9 cellular contexts compared by ENCODE assay signal in the genomic region with DNA sequence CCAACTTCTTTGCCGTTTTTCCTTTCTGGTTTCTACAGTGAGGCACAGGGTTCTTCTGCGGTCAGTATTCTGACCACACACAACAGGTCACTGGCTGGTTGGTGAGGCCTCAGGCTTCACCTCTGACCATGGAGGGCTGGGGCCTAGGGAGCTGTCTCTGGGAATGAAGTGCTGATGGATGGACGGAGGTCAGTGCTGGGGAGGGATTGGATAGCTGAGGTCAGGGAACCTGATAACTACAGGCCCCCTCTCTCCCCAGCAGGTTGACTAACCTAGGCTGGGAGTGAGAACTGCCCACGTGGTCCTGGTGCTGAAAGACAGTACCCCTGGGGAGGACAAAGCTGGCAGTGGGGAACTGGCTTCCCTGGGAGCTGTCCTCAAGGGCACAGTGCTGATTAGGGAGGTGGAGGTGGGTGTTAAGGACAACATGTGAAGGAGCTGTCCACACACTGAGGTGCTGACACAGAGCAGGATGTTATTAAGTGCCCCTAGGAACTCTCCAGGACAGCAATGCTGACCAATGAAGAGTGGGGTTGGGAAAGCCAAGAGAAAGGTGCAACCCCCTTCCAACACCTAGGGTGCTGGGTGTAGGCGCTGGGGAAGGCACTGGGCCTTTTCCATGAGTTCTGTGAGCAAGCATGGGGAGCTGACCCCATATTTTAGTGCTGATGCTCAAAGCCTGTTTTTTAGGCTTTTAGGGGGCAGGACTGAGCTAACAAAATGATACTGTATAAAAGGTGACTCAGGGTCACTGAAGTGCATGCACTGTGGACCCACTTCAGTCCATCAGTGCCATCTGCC. TPM values are rescaled to one million over a fixed set of nuclear protein-coding genes. Genes with fewer than 3 reads are reported as not detected.
A peak's percentile ranks its signal among the peaks of the same experiment; 100 is the strongest.
DNase-seq lines count a peak whose midpoint lies in the region; ATAC-seq and TF ChIP-seq lines count a peak whose summit lies in the region.
"Had no signal": no experiment of that assay in that cellular context is flagged by ENCODE, and none has a peak within 500 bp of the region (broad histone marks: within the 10 kb centered on the region; RNA-seq: fewer than 3 reads in every experiment).

No MANE protein-coding gene starts in this region.

- no peaks in the 10 kb centered on the region for H3K9me3 ChIP-seq in gastrocnemius medialis
- no peaks in the 10 kb centered on the region for H3K9me3 ChIP-seq in tibial nerve
- H3K9me3 ChIP-seq: neutrophil had no signal

- in situ Hi-C loops in gastrocnemius medialis (cut with MboI; ENCODE audit: low sequenced_read_pairs in 4 of 4): no loop called here

- H3K4me3 Mint-ChIP-seq in activated CD8-positive, alpha-beta T cell treated with anti-CD3 and anti-CD28 coated beads, Interleukin-2, amount 10 ng/mL, durations not matched to agents 7 days and 5 days: no peak overlapping the region

- no peak for TF ChIP-seq EP300 in tibial nerve (IDR thresholded peaks at IDR 0.05)

- no peaks in the 10 kb centered on the region for H3K36me3 Mint-ChIP-seq in activated CD8-positive, alpha-beta T cell treated with anti-CD3 and anti-CD28 coated beads, Interleukin-2, amount 10 ng/mL, durations not matched to agents 7 days and 5 days (ENCODE audit: low read depth)

- DNase-seq in GDM1 (lab: John Stamatoyannopoulos, UW) (peak; percentile 74), LHCN-M2 (ENCODE audit: low read depth) (peak; percentile 80), fibroblast of the conjunctiva (ENCODE audit: low read depth) (peak; percentile 4), gastrocnemius medialis (peak in 1 of 2 donors; percentile 67), NCI-H748 (lab: John Stamatoyannopoulos, UW; ENCODE audit: unreplicated experiment) (no peak), tibial nerve (ENCODE audit: low spot score in 2 of 2) (no peak)
- DNase-seq in activated CD8-positive, alpha-beta T cell treated with anti-CD3 and anti-CD28 coated beads, Interleukin-2, amount 10 ng/mL, durations not matched to agents 7 days and 5 days: peak; percentile 83

- TF ChIP-seq CTCF in gastrocnemius medialis (IDR thresholded peaks at IDR 0.05 in 4 of 5, conservative IDR thresholded peaks at IDR 0.05 in 1 of 5) (no peak), tibial nerve (IDR thresholded peaks at IDR 0.05) (no peak)

- no peak overlapping the region for H3K27ac Mint-ChIP-seq in activated CD8-positive, alpha-beta T cell treated with anti-CD3 and anti-CD28 coated beads, Interleukin-2, amount 10 ng/mL, durations not matched to agents 7 days and 5 days

- H3K4me1 Mint-ChIP-seq in activated CD8-positive, alpha-beta T cell treated with anti-CD3 and anti-CD28 coated beads, Interleukin-2, amount 10 ng/mL, durations not matched to agents 7 days and 5 days (ENCODE audit: low read depth): no peaks in the 10 kb centered on the region

- WGBS in tibial nerve, 2 donors: 31 to 43% methylated on average over 5 of the region's 5 CpGs

- peaks cover 5% of the 10 kb centered on the region for H3K27me3 Mint-ChIP-seq in activated CD8-positive, alpha-beta T cell treated with anti-CD3 and anti-CD28 coated beads, Interleukin-2, amount 10 ng/mL, durations not matched to agents 7 days and 5 days (ENCODE audit: low read depth)

- POLR2A ChIA-PET in activated CD8-positive, alpha-beta T cell treated with anti-CD3 and anti-CD28 coated beads, Interleukin-2, amount 10 ng/mL, durations not matched to agents 7 days and 5 days (lab: Charles Lee): no interaction called here

- intact Hi-C loops in gastrocnemius medialis (cut with DNase I; ENCODE audit: low total_unique reads): no loop called here

- CTCF ChIA-PET in activated CD8-positive, alpha-beta T cell treated with anti-CD3 and anti-CD28 coated beads, Interleukin-2, amount 10 ng/mL, durations not matched to agents 7 days and 5 days (lab: Charles Lee): interaction anchor here (0.6 kb wide), 1 partner anchor 278 kb away, joined by 3 read pairs; no protein-coding TSS in a partner anchor

- no peaks in the 10 kb centered on the region for H3K9me3 Mint-ChIP-seq in activated CD8-positive, alpha-beta T cell treated with anti-CD3 and anti-CD28 coated beads, Interleukin-2, amount 10 ng/mL, durations not matched to agents 7 days and 5 days (ENCODE audit: insufficient read depth)

- H3K27ac ChIP-seq in gastrocnemius medialis: no peak overlapping the region
- H3K27ac ChIP-seq in tibial nerve: no peak overlapping the region
- H3K27ac ChIP-seq: neutrophil had no signal

- H3K27me3 ChIP-seq in gastrocnemius medialis (no peaks in the 10 kb centered on the region), tibial nerve (no peaks in the 10 kb centered on the region)

- H3K36me3 ChIP-seq in gastrocnemius medialis (no peaks in the 10 kb centered on the region), tibial nerve (no peaks in the 10 kb centered on the region)
- H3K36me3 ChIP-seq: neutrophil had no signal

- H3K4me1 ChIP-seq in gastrocnemius medialis (peaks cover 23 to 33% of the 10 kb centered on the region in 2 donors), tibial nerve (no peaks in the 10 kb centered on the region)

- TF ChIP-seq POLR2A in gastrocnemius medialis (IDR thresholded peaks at IDR 0.05): no peak
- no peak for TF ChIP-seq POLR2A in tibial nerve (IDR thresholded peaks at IDR 0.05)

- H3K4me3 ChIP-seq in gastrocnemius medialis: no peak overlapping the region
- H3K4me3 ChIP-seq in tibial nerve: no peak overlapping the region

- peak; percentile 94 for ATAC-seq in activated CD8-positive, alpha-beta T cell treated with anti-CD3 and anti-CD28 coated beads, Interleukin-2, amount 10 ng/mL, durations not matched to agents 7 days and 5 days
- ATAC-seq in gastrocnemius medialis (peak; percentile 67), GM18498 (IDR thresholded peaks at IDR 0.05; ENCODE audit: unreplicated experiment) (no peak)

RNA-seq across cellular contexts. Expression of a gene that starts 45.2 kb away (rescaled TPM):
- under 0.01 TPM in 1 of 2 replicates, not detected in the other for total RNA-seq in LHCN-M2 (2014; rRNA removed)
- not detected for polyA plus RNA-seq in LHCN-M2 (2012)
- not detected for total RNA-seq in activated CD8-positive, alpha-beta T cell treated with anti-CD3 and anti-CD28 coated beads, Interleukin-2, amount 10 ng/mL, durations not matched to agents 7 days and 5 days
- 1 to 10 TPM in 3 of 4 donors, under 1 TPM in 1; 0.31 to 2.9 (median 1.8) TPM for total RNA-seq in gastrocnemius medialis
- 1 to 10 TPM in 2 of 4 donors, under 1 TPM in 2; 0.42 to 2.0 (median 1.1) TPM for total RNA-seq in tibial nerve

Comparison
In these comparisons a context has a peak if more than half of its experiments do, and no peak if none do; other contexts are left out.
1. DNase-seq: peak in GDM1 (single experiment), LHCN-M2 (single experiment), activated CD8-positive, alpha-beta T cell treated with anti-CD3 and anti-CD28 coated beads, Interleukin-2, amount 10 ng/mL, durations not matched to agents 7 days and 5 days (single experiment) and fibroblast of the conjunctiva (single experiment); none in NCI-H748 (single experiment) and tibial nerve (0 of 2).